Comparison of ENCODE assay signal across 26 cellular contexts in genomic region chr15:98883504-98883903, GRCh38.
DNase-seq lines count a peak whose midpoint lies in the region; ATAC-seq, FAIRE-seq and TF ChIP-seq lines count a peak whose summit lies in the region.
"Had no signal": no experiment of that assay in that cellular context is flagged by ENCODE, and none has a peak within 500 bp of the region (broad histone marks: within the 10 kb centered on the region; RNA-seq: fewer than 3 reads in every experiment).

No MANE protein-coding gene starts in this region.

- H3K36me3 Mint-ChIP-seq in endodermal cell (ENCODE audit: low read depth), result no peaks in the 10 kb centered on the region
- H3K36me3 Mint-ChIP-seq: activated naive CD8-positive, alpha-beta T cell; CD4-positive, alpha-beta memory T cell had no signal

- no peaks in the 10 kb centered on the region for H3K27me3 ChIP-seq in IMR-90 (ENCODE audit: control insufficient read depth, insufficient read depth, low read length)
- H3K27me3 ChIP-seq in endodermal cell (ENCODE audit: control insufficient read depth, insufficient read depth, low read length, poor library complexity, severe bottlenecking), result no peaks in the 10 kb centered on the region
- H3K27me3 ChIP-seq in neutrophil, result no peaks in the 10 kb centered on the region
- no peaks in the 10 kb centered on the region for H3K27me3 ChIP-seq in neuronal stem cell (ENCODE audit: control insufficient read depth in 3 of 3, insufficient read depth in 3 of 3, low read depth in 1 of 3, low read length in 3 of 3)
- H3K27me3 ChIP-seq: colonic mucosa, left lung had no signal

- H2BK15ac ChIP-seq in IMR-90 (ENCODE audit: low read depth, low read length) (0 out of 3 replicates have a peak overlapping the region, but pooled peaks have one; percentile 67), neuronal stem cell (ENCODE audit: low read length) (no peak overlapping the region)

- H3K4me1 ChIP-seq in A549, result peaks cover 96% of the 10 kb centered on the region
- H3K4me1 ChIP-seq in IMR-90 (ENCODE audit: control insufficient read depth, insufficient read depth, low read length), result peaks cover 16% of the 10 kb centered on the region
- H3K4me1 ChIP-seq in endodermal cell (ENCODE audit: control insufficient read depth, insufficient read depth, low read length), result peaks cover 4% of the 10 kb centered on the region
- H3K4me1 ChIP-seq in neutrophil (ENCODE audit: control insufficient read depth in 1 of 2, insufficient read depth in 1 of 2, low read depth in 1 of 2, low read length in 1 of 2), result peaks cover 50 to 55% of the 10 kb centered on the region in 2 experiments
- H3K4me1 ChIP-seq in neuronal stem cell (ENCODE audit: control insufficient read depth in 2 of 2, insufficient read depth in 1 of 2, low read depth in 1 of 2, low read length in 2 of 2), result peaks cover 8 to 22% of the 10 kb centered on the region in 2 donors
- H3K4me1 ChIP-seq: colonic mucosa had no signal

- TF ChIP-seq RAD21 in A549 (conservative IDR thresholded peaks at IDR 0.05 in 1 of 2, IDR thresholded peaks at IDR 0.05 in 1 of 2) (no peak), IMR-90 (IDR thresholded peaks at IDR 0.05; ENCODE audit: low read length) (no peak)

- peaks cover 34% of the 10 kb centered on the region for H3K9me1 ChIP-seq in IMR-90 (ENCODE audit: insufficient read depth, low read length)

- H4K20me1 ChIP-seq in IMR-90 (ENCODE audit: insufficient read depth, low read length), result no peaks in the 10 kb centered on the region

- H2AK5ac ChIP-seq in IMR-90 (ENCODE audit: low read depth, low read length), result peak overlapping the region; percentile 65; the same call in 1 of the 2 replicates
- H2AK5ac ChIP-seq in neuronal stem cell (ENCODE audit: low read depth, low read length), result no peak overlapping the region

- peak overlapping the region; percentile 55; the same call in 1 of the 2 replicates for H3K14ac ChIP-seq in IMR-90 (replicated peaks; ENCODE audit: low read depth, low read length)
- no peak overlapping the region for H3K14ac ChIP-seq in neuronal stem cell (ENCODE audit: low read length)

- H3K4me2 ChIP-seq in A549 (peak overlapping the region; percentile 3; the same call in 1 of the 3 replicates), IMR-90 (ENCODE audit: low read depth, low read length) (no peak overlapping the region), neuronal stem cell (ENCODE audit: insufficient read depth, low read length, poor library complexity, severe bottlenecking) (no peak overlapping the region)

- H3K9ac ChIP-seq in IMR-90 (ENCODE audit: low read depth, low read length) (no peak overlapping the region), endodermal cell (ENCODE audit: extremely low read depth, low read length, poor library complexity, severe bottlenecking) (no peak overlapping the region), neuronal stem cell (ENCODE audit: low read depth, low read length, poor library complexity) (no peak overlapping the region)
- H3K9ac ChIP-seq: GM23248 had no signal

- TF ChIP-seq CTCF in A549 (IDR thresholded peaks at IDR 0.05) (no peak), IMR-90 (conservative IDR thresholded peaks at IDR 0.05; ENCODE audit: low read depth, low read length) (no peak), endodermal cell (conservative IDR thresholded peaks at IDR 0.05) (no peak), neutrophil (IDR thresholded peaks at IDR 0.05) (no peak)

- H2BK20ac ChIP-seq in IMR-90 (ENCODE audit: low read depth, low read length), result peak overlapping the region; percentile 67

- H3K4me1 Mint-ChIP-seq in endodermal cell, result peaks cover 21% of the 10 kb centered on the region

- dilution Hi-C loops in IMR-90 (cut with HindIII; ENCODE audit: low sequenced_read_pairs, unreplicated experiment), result no loop called here

- no peak overlapping the region for H3K4me3 ChIP-seq in A549
- H3K4me3 ChIP-seq in IMR-90 (ENCODE audit: insufficient read depth, low read depth, low read length), result no peak overlapping the region
- H3K4me3 ChIP-seq in endodermal cell (ENCODE audit: low read length), result no peak overlapping the region
- no peak overlapping the region for H3K4me3 ChIP-seq in neutrophil (ENCODE audit: low read depth in 1 of 2, low read length in 1 of 2)
- no peak overlapping the region for H3K4me3 ChIP-seq in neuronal stem cell (ENCODE audit: low read length in 2 of 2)
- H3K4me3 ChIP-seq: colonic mucosa, GM23248, left lung, psoas muscle had no signal

- ATAC-seq in A549 (no peak), IMR-90 (ENCODE audit: low read depth) (no peak)
- ATAC-seq: activated CD4-positive, alpha-beta T cell treated with anti-CD3 and anti-CD28 coated beads for 36 hours; left lung had no signal

- intact Hi-C loops in IMR-90 (cut with micrococcal nuclease), result no loop called here

- DNase-seq in A549 (ENCODE audit: low read depth in 1 of 2, low spot score in 1 of 2) (no peak), IMR-90 (no peak), endodermal cell (no peak), NCI-H128 (lab: John Stamatoyannopoulos, UW; ENCODE audit: unreplicated experiment) (no peak), T1000 (lab: John Stamatoyannopoulos, UW) (no peak), NCI-H1694 treated with DMSO at 0.1 percent for 48 hours (lab: John Stamatoyannopoulos, UW) (no peak), neuronal stem cell (ENCODE audit: low spot score) (no peak)
- DNase-seq: activated CD4-positive, alpha-beta T cell treated with anti-CD3 and anti-CD28 coated beads for 36 hours; activated effector memory CD4-positive, alpha-beta T cell treated with anti-CD3 and anti-CD28 coated beads, Interleukin-2, amount 50 U/mL, for 16 hours; activated T-cell treated with anti-CD3 and anti-CD28 coated beads for 4 hours; CD4-positive, alpha-beta memory T cell; colonic mucosa; effector memory CD4-positive, alpha-beta T cell; left lung; NCI-H1048; NCI-H2029; NCI-H524 treated with DMSO at 0.1 percent for 48 hours; nucleus accumbens; psoas muscle; SHP77; stimulated activated CD4-positive, alpha-beta T cell treated with anti-CD3 and anti-CD28 coated beads, Interleukin-4, amount 100 ng/mL, for 24 hours had no signal

- 88% methylated on average over 11 of the region's 11 CpGs for WGBS in A549 (ENCODE audit: missing lambda C conversion rate)
- WGBS in IMR-90 (ENCODE audit: extremely low coverage in 2 of 2, insufficient read length in 1 of 2), 2 experiments, result no CpG with 5 or more reads among the region's 11 CpGs
- WGBS in endodermal cell (ENCODE audit: insufficient coverage in 1 of 2, insufficient read length in 1 of 2), 2 experiments, result 83 to 92% methylated on average over 8 to 11 of the region's 11 CpGs
- WGBS in neuronal stem cell (ENCODE audit: extremely low coverage in 2 of 2, insufficient read length in 2 of 2, insufficient replicate concordance in 1 of 2), 2 donors, result no CpG with 5 or more reads among the region's 11 CpGs

- H3K56ac ChIP-seq in IMR-90 (ENCODE audit: extremely low read depth, insufficient read depth, low read length), result no peak overlapping the region

- H3K4ac ChIP-seq in IMR-90 (ENCODE audit: low read depth, low read length) (peak overlapping the region; percentile 82), neuronal stem cell (ENCODE audit: low read length) (no peak overlapping the region)

- H2AFZ ChIP-seq in IMR-90 (replicated peaks; ENCODE audit: low read length, poor library complexity), result peak overlapping the region; percentile 18
- no peak overlapping the region for H2AFZ ChIP-seq in neuronal stem cell (ENCODE audit: low read length)
- H2AFZ ChIP-seq: GM23248 had no signal

- H3K79me1 ChIP-seq in IMR-90 (ENCODE audit: low read depth in 1 of 2, low read length in 2 of 2) (peaks cover 46 to 90% of the 10 kb centered on the region in 2 experiments), neuronal stem cell (ENCODE audit: low read depth, low read length) (peaks cover 5% of the 10 kb centered on the region)

- no peaks in the 10 kb centered on the region for H3K27me3 Mint-ChIP-seq in endodermal cell (ENCODE audit: insufficient read depth)
- H3K27me3 Mint-ChIP-seq: activated CD4-positive, alpha-beta T cell treated with anti-CD3 and anti-CD28 coated beads for 36 hours; activated naive CD8-positive, alpha-beta T cell had no signal

- H3K23ac ChIP-seq in IMR-90 (ENCODE audit: low read depth, low read length) (peak overlapping the region; percentile 62; the same call in 1 of the 2 replicates), neuronal stem cell (ENCODE audit: low read depth, low read length, poor library complexity) (no peak overlapping the region)

- H4K8ac ChIP-seq in IMR-90 (ENCODE audit: low read depth in 2 of 2, low read length in 2 of 2) (peak overlapping the region; percentile 45 to 59; a peak in 2 of 4 replicates), neuronal stem cell (ENCODE audit: low read depth, low read length) (no peak overlapping the region)

- H3K9me3 ChIP-seq in A549 (no peaks in the 10 kb centered on the region), IMR-90 (ENCODE audit: control insufficient read depth, insufficient read depth, low read length) (no peaks in the 10 kb centered on the region), endodermal cell (ENCODE audit: control insufficient read depth, low read length) (no peaks in the 10 kb centered on the region), neutrophil (no peaks in the 10 kb centered on the region), neuronal stem cell (replicated peaks in 1 of 2; ENCODE audit: control insufficient read depth in 2 of 2, insufficient read depth in 1 of 2, low read depth in 1 of 2, low read length in 2 of 2) (no peaks in the 10 kb centered on the region)
- H3K9me3 ChIP-seq: colonic mucosa, left lung, psoas muscle had no signal

- in situ Hi-C loops in IMR-90 (cut with MboI; ENCODE audit: low sequenced_read_pairs), result loop anchor here (10.0 kb wide), 1 partner anchor 439 kb away; no protein-coding TSS in a partner anchor

- TF ChIP-seq POLR2A in A549 (IDR thresholded peaks at IDR 0.05; ENCODE audit: low read length), result no peak
- TF ChIP-seq POLR2A in IMR-90 (IDR thresholded peaks at IDR 0.05; ENCODE audit: low read depth, low read length), result no peak

- H3K36me3 ChIP-seq in IMR-90 (ENCODE audit: control insufficient read depth, insufficient read depth, low read length), result 0 out of 2 replicates have a peak, but pooled peaks cover 3% of the 10 kb centered on the region
- no peaks in the 10 kb centered on the region for H3K36me3 ChIP-seq in endodermal cell (ENCODE audit: control insufficient read depth, insufficient read depth, low read length)
- H3K36me3 ChIP-seq in neutrophil, result no peaks in the 10 kb centered on the region
- H3K36me3 ChIP-seq in neuronal stem cell (replicated peaks in 1 of 2; ENCODE audit: control insufficient read depth in 2 of 2, insufficient read depth in 2 of 2, low read length in 2 of 2), result no peaks in the 10 kb centered on the region
- H3K36me3 ChIP-seq: colonic mucosa, left lung had no signal

- H2BK120ac ChIP-seq in IMR-90 (ENCODE audit: low read depth, low read length), result peak overlapping the region; percentile 80
- no peak overlapping the region for H2BK120ac ChIP-seq in neuronal stem cell (ENCODE audit: low read depth, low read length)

- TF ChIP-seq EP300 in A549 (IDR thresholded peaks at IDR 0.05), result no peak

- BruUV-seq in IMR-90 (replicated peaks; lab: Mats Ljungman, UMichigan), result no TSS peak

- no peak for FAIRE-seq in A549 (lab: Jason Lieb, UNC)
- FAIRE-seq: A204.1, islet of Langerhans had no signal

- no peaks in the 10 kb centered on the region for H3K9me3 Mint-ChIP-seq in endodermal cell

- H3K27ac Mint-ChIP-seq in endodermal cell, result no peak overlapping the region
- H3K27ac Mint-ChIP-seq: activated CD4-positive, alpha-beta T cell treated with anti-CD3 and anti-CD28 coated beads for 36 hours; activated naive CD8-positive, alpha-beta T cell had no signal

- H4K5ac ChIP-seq in IMR-90 (ENCODE audit: low read depth, low read length), result peak overlapping the region; percentile 75

- peak overlapping the region; percentile 95 to 97 for H3K27ac ChIP-seq in A549
- no peak overlapping the region for H3K27ac ChIP-seq in IMR-90 (ENCODE audit: insufficient read depth, low read length)
- H3K27ac ChIP-seq in endodermal cell (ENCODE audit: low read depth, low read length), result peak overlapping the region; percentile 22
- peak overlapping the region; percentile 69 for H3K27ac ChIP-seq in neutrophil
- no peak overlapping the region for H3K27ac ChIP-seq in neuronal stem cell (replicated peaks; ENCODE audit: low read length)
- H3K27ac ChIP-seq: colonic mucosa, left lung, psoas muscle had no signal

- H2AK9ac ChIP-seq in IMR-90 (replicated peaks; ENCODE audit: low read depth, low read length, poor library complexity), result no peak overlapping the region

- POLR2A ChIA-PET in A549 (lab: Yijun Ruan, JAX), result interaction anchor here (1.3 to 2.3 kb wide), 2 partner anchors 10 to 26 kb away, joined by 3 to 6 read pairs; no protein-coding TSS in a partner anchor
- POLR2A ChIA-PET in IMR-90 (lab: Charles Lee; ENCODE audit: unreplicated experiment), result no interaction called here

- no peak overlapping the region for H2BK12ac ChIP-seq in neuronal stem cell (ENCODE audit: low read length)

- H3K4me3 Mint-ChIP-seq in endodermal cell, result no peak overlapping the region
- H3K4me3 Mint-ChIP-seq: activated CD4-positive, alpha-beta T cell treated with anti-CD3 and anti-CD28 coated beads for 36 hours; activated naive CD8-positive, alpha-beta T cell; CD4-positive, alpha-beta memory T cell had no signal

- CTCF ChIA-PET in A549 (lab: Yijun Ruan, JAX), result interaction anchor here (0.6 to 7.5 kb wide), 14 partner anchors 9 to 193 kb away, joined by 3 to 83 read pairs (median 10); no protein-coding TSS in a partner anchor
- CTCF ChIA-PET in IMR-90 (lab: Yijun Ruan, JAX), result interaction anchor here (0.6 kb wide), 1 partner anchor 175 kb away, joined by 4 read pairs; no protein-coding TSS in a partner anchor

- H2BK5ac ChIP-seq in IMR-90 (ENCODE audit: low read depth, low read length, poor library complexity, severe bottlenecking) (peak overlapping the region; percentile 7), neuronal stem cell (ENCODE audit: low read length) (no peak overlapping the region)

- H4K91ac ChIP-seq in IMR-90 (ENCODE audit: insufficient read depth, low read depth, low read length) (peak overlapping the region; percentile 68), neuronal stem cell (ENCODE audit: low read depth, low read length, poor library complexity) (no peak overlapping the region)

- H3K18ac ChIP-seq in IMR-90 (ENCODE audit: low read depth, low read length) (peak overlapping the region; percentile 5; the same call in 1 of the 2 replicates), neuronal stem cell (ENCODE audit: low read length) (no peak overlapping the region)

Comparison
In these comparisons a context has a peak if more than half of its experiments do, and no peak if none do; other contexts are left out.
1. H3K27ac ChIP-seq: peak in A549 (2 of 2), endodermal cell (single experiment) and neutrophil (single experiment); none in IMR-90 (single experiment) and neuronal stem cell (single experiment).